Comparison of ENCODE assay signal across 8 cellular contexts in the genomic region with DNA sequence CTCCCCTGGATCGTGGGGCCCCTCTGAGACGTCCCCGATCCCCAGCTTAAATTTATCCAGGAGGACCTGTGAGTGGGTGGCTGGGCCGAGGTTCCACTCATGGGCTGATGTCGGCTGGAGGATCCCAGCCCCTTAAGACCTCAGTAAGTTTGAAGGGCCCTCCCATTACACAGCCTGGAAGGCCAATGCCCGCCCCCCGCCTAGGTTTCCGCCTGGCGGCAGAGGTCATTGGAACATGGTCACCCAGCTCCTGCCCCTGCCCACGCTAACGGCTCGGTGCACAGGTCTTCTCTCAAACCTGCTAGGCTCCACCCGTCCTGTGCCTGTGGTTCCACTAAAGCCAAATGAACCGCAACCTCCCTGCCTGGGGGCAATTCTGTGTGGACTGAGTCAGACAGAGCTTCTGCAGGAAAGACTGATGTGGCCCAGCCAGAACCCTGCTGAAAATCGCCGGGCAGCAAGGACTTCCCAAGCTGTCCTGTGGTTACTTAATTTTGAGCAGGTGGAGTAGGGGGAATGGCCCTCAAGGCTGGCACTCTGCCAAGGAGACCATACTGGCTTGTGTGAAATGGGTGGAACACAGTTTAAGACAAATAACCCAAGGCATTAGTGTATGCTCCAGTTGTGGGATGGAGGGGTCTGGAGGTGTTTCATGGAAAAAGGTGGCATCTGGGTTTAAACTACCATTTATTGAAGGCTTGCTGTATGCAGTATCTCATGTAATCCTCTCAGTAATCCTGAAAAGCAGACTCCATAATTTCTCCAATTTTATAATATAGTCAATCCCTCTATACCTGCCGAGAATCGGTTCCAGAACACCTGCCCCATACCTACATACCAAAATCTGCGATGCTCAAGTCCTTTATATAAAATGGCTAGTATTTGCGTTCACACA. TPM values are rescaled to one million over a fixed set of nuclear protein-coding genes. Genes with fewer than 3 reads are reported as not detected.
DNase-seq lines count a peak whose midpoint lies in the region; ATAC-seq and TF ChIP-seq lines count a peak whose summit lies in the region.

No MANE protein-coding gene starts in this region.

- no peak for TF ChIP-seq CTCF in CD14-positive monocyte (IDR thresholded peaks at IDR 0.05)
- TF ChIP-seq CTCF in KMS-11 (conservative IDR thresholded peaks at IDR 0.05; ENCODE audit: low read depth, low read length), result no peak
- TF ChIP-seq CTCF in body of pancreas (IDR thresholded peaks at IDR 0.05), result peak in 1 of 7 experiments; percentile 15

- peaks cover 2 to 7% (median 6%) of the 10 kb centered on the region in 3 donors for H3K27me3 Mint-ChIP-seq in CD14-positive monocyte (ENCODE audit: low read depth in 3 of 3)

- no peak for TF ChIP-seq POLR2A in body of pancreas (IDR thresholded peaks at IDR 0.05)

- H3K36me3 Mint-ChIP-seq in CD14-positive monocyte, result peaks cover 0 to 3% of the 10 kb centered on the region in 2 donors

- peak; percentile 54 for DNase-seq in CD14-positive monocyte (ENCODE audit: low spot score)
- DNase-seq in T follicular helper cell (ENCODE audit: low read depth), result peak; percentile 1
- peak; percentile 38 to 57 (median 46) for DNase-seq in body of pancreas
- peak; percentile 77 for DNase-seq in iPS-NIHi7 (ENCODE audit: extremely low spot score)
- peak; percentile 16 to 20 for DNase-seq in stimulated activated CD4-positive, alpha-beta T cell treated with anti-CD3 and anti-CD28 coated beads, Interleukin-15, amount 100 ng/mL, for 48 hours (ENCODE audit: low read depth in 2 of 2)
- DNase-seq in NCI-H1694 (lab: John Stamatoyannopoulos, UW), result no peak

- peaks cover 28% of the 10 kb centered on the region for H3K4me1 Mint-ChIP-seq in CD14-positive monocyte

- peak overlapping the region; percentile 94 for H2AFZ ChIP-seq in KMS-11 (ENCODE audit: low read depth)

- peak; percentile 30 for ATAC-seq in GM21447 (IDR thresholded peaks at IDR 0.05; ENCODE audit: unreplicated experiment)
- ATAC-seq in body of pancreas, result peak; percentile 10

- H3K9me3 Mint-ChIP-seq in CD14-positive monocyte, result peaks cover 0 to 6% (median 0%) of the 10 kb centered on the region in 7 donors

- H3K27me3 ChIP-seq in KMS-11 (ENCODE audit: insufficient read depth, low read depth) (no peaks in the 10 kb centered on the region), body of pancreas (no peaks in the 10 kb centered on the region)

- no peaks in the 10 kb centered on the region for H4K20me1 ChIP-seq in KMS-11 (ENCODE audit: insufficient read depth)

- H3K27ac ChIP-seq in KMS-11 (peak overlapping the region; percentile 70), body of pancreas (peak overlapping the region; percentile 30 to 87 (median 76))

- no peaks in the 10 kb centered on the region for H3K9me3 ChIP-seq in body of pancreas

- no peak overlapping the region for H3K4me3 ChIP-seq in KMS-11 (IDR thresholded peaks at IDR 0.05; ENCODE audit: insufficient read depth, low read depth, low read length)
- H3K4me3 ChIP-seq in body of pancreas, result peak overlapping the region; percentile 37 to 64

- H3K4me1 ChIP-seq in KMS-11 (ENCODE audit: low read depth, poor library complexity, severe bottlenecking), result peaks cover 16% of the 10 kb centered on the region
- H3K4me1 ChIP-seq in body of pancreas, result peaks cover 27% of the 10 kb centered on the region

- peak overlapping the region; percentile 83 for H3K9ac ChIP-seq in KMS-11

- peak overlapping the region in 6 of 7 donors; percentile 41 to 83 (median 72) for H3K27ac Mint-ChIP-seq in CD14-positive monocyte

- no peaks in the 10 kb centered on the region for H3K36me3 ChIP-seq in KMS-11 (ENCODE audit: insufficient read depth)
- no peaks in the 10 kb centered on the region for H3K36me3 ChIP-seq in body of pancreas (replicated peaks in 1 of 2; ENCODE audit: insufficient read depth in 1 of 2, low read depth in 2 of 2)

- H3K79me2 ChIP-seq in KMS-11 (ENCODE audit: insufficient read depth, low read depth), result peaks cover 24% of the 10 kb centered on the region; the same call in 1 of the 2 replicates

- peak overlapping the region; percentile 80 for H3K4me2 ChIP-seq in KMS-11

- peak overlapping the region; percentile 92 to 93 for H3K4me3 Mint-ChIP-seq in CD14-positive monocyte

- intact Hi-C loops in CD14-positive monocyte (cut with micrococcal nuclease) (loop anchor here in 1 of 2 donors (2.0 to 5.0 kb wide), 2 partner anchors 40 to 87 kb away; no protein-coding TSS in a partner anchor), body of pancreas (cut with DNase I) (no loop called here)

- 28 to 39% methylated on average over 17 to 20 of the region's 20 CpGs for WGBS in body of pancreas, 2 donors

RNA-seq across cellular contexts. Expression of a gene that starts 0.9 kb away (rescaled TPM):
- under 1 TPM; 0.27 to 0.93 TPM for polyA plus RNA-seq in CD14-positive monocyte
- 10 to 100 TPM in 1 of 2 donors, 1 to 10 TPM in 1; 5.2 to 14.5 TPM for total RNA-seq in body of pancreas
